Comparison of ENCODE assay signal across 10 cellular contexts in the genomic region with DNA sequence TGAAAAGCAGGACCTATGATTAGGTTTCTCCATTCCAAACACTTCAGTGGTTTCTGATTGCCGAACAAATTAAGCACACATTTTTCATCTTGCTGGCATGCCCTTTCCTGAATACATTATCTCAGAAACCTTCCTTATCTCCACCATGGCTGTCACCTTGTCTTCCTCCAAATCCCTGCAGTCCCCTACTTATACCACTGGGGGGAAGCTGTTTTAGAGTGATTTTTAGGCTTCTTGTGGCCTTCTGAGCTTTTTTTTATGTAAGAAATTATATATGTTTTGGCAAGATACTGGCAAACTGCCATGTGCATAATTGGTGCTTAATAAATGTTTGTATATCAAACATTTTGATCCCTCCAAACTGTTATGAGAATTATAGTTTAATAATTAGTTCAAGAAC.
DNase-seq lines count a peak whose midpoint lies in the region; ATAC-seq, FAIRE-seq and TF ChIP-seq lines count a peak whose summit lies in the region.
"Had no signal": no experiment of that assay in that cellular context is flagged by ENCODE, and none has a peak within 500 bp of the region (broad histone marks: within the 10 kb centered on the region; RNA-seq: fewer than 3 reads in every experiment).

No MANE protein-coding gene starts in this region.

- in situ Hi-C loops in HAP-1 (cut with MboI; ENCODE audit: low sequenced_read_pairs) = loop anchor here (25.0 kb wide), 1 partner anchor 1560 kb away; the partner anchor contains the start of gene ALLC

- H3K36me3 ChIP-seq in bronchial epithelial cell (ENCODE audit: control insufficient read depth, insufficient read depth, low read length) = no peaks in the 10 kb centered on the region
- no peaks in the 10 kb centered on the region for H3K36me3 ChIP-seq in HAP-1 (replicated peaks)

- no peaks in the 10 kb centered on the region for H3K4me1 ChIP-seq in HAP-1

- no peak for ATAC-seq in GM21825 (IDR thresholded peaks at IDR 0.05; ENCODE audit: unreplicated experiment)

- no peaks in the 10 kb centered on the region for H3K9me3 ChIP-seq in HAP-1

- TF ChIP-seq CTCF in 22Rv1 (IDR thresholded peaks at IDR 0.05) (peak; percentile 16; the same call in 1 of the 2 replicates), GM12872 (IDR thresholded peaks at IDR 0.05; ENCODE audit: insufficient read depth, low read depth, low read length) (peak; percentile 39; the same call in 2 of the 3 replicates), bronchial epithelial cell (IDR thresholded peaks at IDR 0.05; ENCODE audit: insufficient read depth, low read length, severe bottlenecking) (no peak)

- no peak for FAIRE-seq in bronchial epithelial cell (lab: Jason Lieb, UNC)

- H3K4me3 ChIP-seq in bronchial epithelial cell (ENCODE audit: low read depth, low read length) = no peak overlapping the region
- H3K4me3 ChIP-seq in HAP-1 = no peak overlapping the region

- peak; percentile 13 for DNase-seq in NCI-H2171 (lab: John Stamatoyannopoulos, UW)
- peak; percentile 0 for DNase-seq in bronchial epithelial cell (ENCODE audit: low read depth)
- DNase-seq in cerebellar nuclear complex (lab: John Stamatoyannopoulos, UW) = no peak
- no peak for DNase-seq in HAP-1 (ENCODE audit: low spot score in 2 of 2)
- no peak for DNase-seq in GDM1 (lab: John Stamatoyannopoulos, UW)
- DNase-seq: activated CD4-positive, alpha-beta T cell treated with anti-CD3 and anti-CD28 coated beads, Interleukin-2, amount 50 U/mL, for 48 hours; immature natural killer cell had no signal

- no peak overlapping the region for H3K27ac ChIP-seq in 22Rv1

- H3K27me3 ChIP-seq in bronchial epithelial cell (ENCODE audit: control insufficient read depth, insufficient read depth, low read length) (no peaks in the 10 kb centered on the region), HAP-1 (ENCODE audit: low read depth) (no peaks in the 10 kb centered on the region)

Comparison
In these comparisons a context has a peak if more than half of its experiments do, and no peak if none do; other contexts are left out.
1. DNase-seq: peak in NCI-H2171 (single experiment) and bronchial epithelial cell (single experiment); none in cerebellar nuclear complex (0 of 2), HAP-1 (0 of 2) and GDM1 (single experiment).